In genomic region chr1:16145988-16146887, GRCh38 we compare ENCODE assay signal across 9 cellular contexts. TPM values are rescaled to one million over a fixed set of nuclear protein-coding genes. Genes with fewer than 3 reads are reported as not detected.
DNase-seq lines count a peak whose midpoint lies in the region; ATAC-seq and TF ChIP-seq lines count a peak whose summit lies in the region.
"Had no signal": no experiment of that assay in that cellular context is flagged by ENCODE, and none has a peak within 500 bp of the region (broad histone marks: within the 10 kb centered on the region; RNA-seq: fewer than 3 reads in every experiment).

No MANE protein-coding gene starts in this region.

- TF ChIP-seq CTCF in breast epithelium (IDR thresholded peaks at IDR 0.05) = no peak

- 85% methylated on average over 35 of the region's 35 CpGs for WGBS in thymus

- no peak for TF ChIP-seq POLR2A in breast epithelium (IDR thresholded peaks at IDR 0.05)

- H3K27me3 ChIP-seq in breast epithelium (no peaks in the 10 kb centered on the region), thymus (ENCODE audit: control insufficient read depth, insufficient read depth) (peaks cover 5% of the 10 kb centered on the region)

- intact Hi-C loops in breast epithelium (cut with DNase I; ENCODE audit: low total_unique reads) = no loop called here

- H3K9me3 ChIP-seq in breast epithelium = no peaks in the 10 kb centered on the region
- H3K9me3 ChIP-seq in thymus (ENCODE audit: control insufficient read depth) = no peaks in the 10 kb centered on the region

- no peak for ATAC-seq in HG02642 (IDR thresholded peaks at IDR 0.05; ENCODE audit: poor library complexity, unreplicated experiment)

- H3K36me3 ChIP-seq in breast epithelium = no peaks in the 10 kb centered on the region
- no peaks in the 10 kb centered on the region for H3K36me3 ChIP-seq in thymus (ENCODE audit: control insufficient read depth, insufficient read depth)

- H3K27ac ChIP-seq in breast epithelium (peak overlapping the region; percentile 83 to 84), thymus (ENCODE audit: low read depth) (peak overlapping the region; percentile 53)
- H3K27ac ChIP-seq: 22Rv1 had no signal

- peaks cover 12 to 24% of the 10 kb centered on the region in 2 donors for H3K4me1 ChIP-seq in breast epithelium
- peaks cover 19% of the 10 kb centered on the region for H3K4me1 ChIP-seq in thymus (ENCODE audit: control insufficient read depth, insufficient read depth, low read length)

- peak; percentile 60 for DNase-seq in DMS53 (lab: John Stamatoyannopoulos, UW)
- DNase-seq in DMS53 treated with DMSO at 0.1 percent for 48 hours (lab: John Stamatoyannopoulos, UW; ENCODE audit: unreplicated experiment) = no peak
- DNase-seq in breast epithelium (ENCODE audit: low spot score in 2 of 2) = peak; percentile 67 to 82
- DNase-seq in kidney glomerular epithelial cell (lab: John Stamatoyannopoulos, UW) = peak; percentile 90
- no peak for DNase-seq in NCI-H446 treated with DMSO at 0.1 percent for 48 hours (lab: John Stamatoyannopoulos, UW)
- DNase-seq in Ammon's horn (ENCODE audit: low spot score) = no peak

- H3K4me3 ChIP-seq in breast epithelium (peak overlapping the region; percentile 23 to 54 (median 31)), thymus (ENCODE audit: low read length) (no peak overlapping the region)

RNA-seq across cellular contexts. Expression of gene EPHA2, which starts 9.6 kb away (rescaled TPM):
- total RNA-seq in breast epithelium = 10 to 100 TPM in 2 of 3 donors, 1 to 10 TPM in 1; 5.8 to 18.4 (median 16.7) TPM
- 6.2 TPM for polyA plus RNA-seq in thymus

Comparison
In these comparisons a context has a peak if more than half of its experiments do, and no peak if none do; other contexts are left out.
1. DNase-seq: peak in DMS53 (single experiment), breast epithelium (2 of 2) and kidney glomerular epithelial cell (single experiment); none in DMS53 treated with DMSO at 0.1 percent for 48 hours (single experiment), NCI-H446 treated with DMSO at 0.1 percent for 48 hours (single experiment) and Ammon's horn (single experiment).